ENCODE assay signal across 15 cellular contexts in genomic region chr1:169618367-169618766, GRCh38. TPM values are rescaled to one million over a fixed set of nuclear protein-coding genes. Genes with fewer than 3 reads are reported as not detected.
DNase-seq lines count a peak whose midpoint lies in the region; TF ChIP-seq lines count a peak whose summit lies in the region.
"Had no signal": no experiment of that assay in that cellular context is flagged by ENCODE, and none has a peak within 500 bp of the region (broad histone marks: within the 10 kb centered on the region; RNA-seq: fewer than 3 reads in every experiment).

No MANE protein-coding gene starts in this region.

- DNase-seq in Daoy (ENCODE audit: low read depth) (peak; percentile 9), dermis blood vessel endothelial cell (peak; percentile 92), fibroblast of pulmonary artery (ENCODE audit: low read depth) (peak; percentile 43), renal cortical epithelial cell (ENCODE audit: low read depth) (peak; percentile 24), T-helper 2 cell (no peak), SW480 (ENCODE audit: low spot score) (no peak)
- no peak for DNase-seq in activated CD8-positive, alpha-beta memory T cell treated with anti-CD3 and anti-CD28 coated beads, Interleukin-2, amount 50 U/mL, for 48 hours
- DNase-seq: C1 segment of cervical spinal cord; CD4-positive, alpha-beta T cell; DND-41; GF-D8; HCEC 1CT; HFFc6 had no signal

- TF ChIP-seq CTCF in fibroblast of pulmonary artery (IDR thresholded peaks at IDR 0.05; ENCODE audit: low read length, missing control alignments) = no peak

- no peak overlapping the region for H3K4me3 ChIP-seq in fibroblast of pulmonary artery (replicated peaks; ENCODE audit: low read depth, low read length)

RNA-seq across cellular contexts. Expression of gene SELP, which starts 11.6 kb away (rescaled TPM):
- total RNA-seq in Daoy (2014; rRNA removed; shearing (Covaris generic)) = not detected in 2 replicates
- total RNA-seq in dermis blood vessel endothelial cell (2.6 and 5.3 TPM in 2 replicates), renal cortical epithelial cell (not detected in 2 replicates)
- total RNA-seq: H1, HFFc6, HT1080 had no signal

RNA-seq across cellular contexts. Expression of gene F5, which starts 32.1 kb away (rescaled TPM):
- not detected in 2 replicates for total RNA-seq in Daoy (2014; rRNA removed; shearing (Covaris generic))
- total RNA-seq in dermis blood vessel endothelial cell = not detected in 2 replicates
- total RNA-seq in renal cortical epithelial cell = under 0.01 and 0.05 TPM in 2 replicates
- total RNA-seq: HFFc6, HT1080 had no signal

Comparison
In these comparisons a context has a peak if more than half of its experiments do, and no peak if none do; other contexts are left out.
1. DNase-seq: peak in Daoy (single experiment), dermis blood vessel endothelial cell (single experiment), fibroblast of pulmonary artery (single experiment) and renal cortical epithelial cell (single experiment); none in T-helper 2 cell (0 of 5), SW480 (single experiment) and activated CD8-positive, alpha-beta memory T cell treated with anti-CD3 and anti-CD28 coated beads, Interleukin-2, amount 50 U/mL, for 48 hours (single experiment).